In genomic region chr9:112526973-112527372, GRCh38 we compare ENCODE assay signal across 34 cellular contexts.
"Had no signal": no experiment of that assay in that cellular context is flagged by ENCODE, and none has a peak within 500 bp of the region (broad histone marks: within the 10 kb centered on the region; RNA-seq: fewer than 3 reads in every experiment).

No MANE protein-coding gene starts in this region.

- H3K4me1 ChIP-seq: foreskin keratinocyte, gastroesophageal sphincter, lower lobe of right lung, prostate gland, right atrium auricular region had no signal

- H3K4me1 Mint-ChIP-seq: immature natural killer cell; stimulated activated effector memory CD8-positive, alpha-beta T cell treated with anti-CD3 and anti-CD28 coated beads, Interleukin-12 subunit alpha, Interleukin-12 subunit beta, amount 100 ng/mL, for 72 hours had no signal

- H3K27me3 ChIP-seq: esophagus muscularis mucosa, foreskin keratinocyte, gastroesophageal sphincter, heart left ventricle, neutrophil, right atrium auricular region, transverse colon, vagina had no signal

- H3K27me3 Mint-ChIP-seq: dendritic cell treated with granulocyte-macrophage colony-stimulating factor and Interleukin-4, amounts not matched to agents 40 ng/mL and 50 ng/mL, for 4 days had no signal

- FAIRE-seq: colon, endothelial cell of umbilical vein had no signal

- H3K9me3 Mint-ChIP-seq: endodermal cell; immature natural killer cell; natural killer cell; stimulated activated effector memory CD8-positive, alpha-beta T cell treated with anti-CD3 and anti-CD28 coated beads, Interleukin-12 subunit alpha, Interleukin-12 subunit beta, amount 100 ng/mL, for 72 hours had no signal

- H3K27ac Mint-ChIP-seq: dendritic cell treated with granulocyte-macrophage colony-stimulating factor and Interleukin-4, amounts not matched to agents 40 ng/mL and 50 ng/mL, for 4 days; endodermal cell; natural killer cell; stimulated activated effector memory CD8-positive, alpha-beta T cell treated with anti-CD3 and anti-CD28 coated beads, Interleukin-12 subunit alpha, Interleukin-12 subunit beta, amount 100 ng/mL, for 72 hours had no signal

- H3K9me3 ChIP-seq: esophagus muscularis mucosa, gastroesophageal sphincter, heart left ventricle, lower lobe of right lung, neutrophil, prostate gland, right atrium auricular region, thoracic aorta, transverse colon, vagina had no signal

- H3K4me3 ChIP-seq: esophagus muscularis mucosa, gastroesophageal sphincter, heart left ventricle, lower lobe of right lung, prostate gland, right atrium auricular region, smooth muscle cell, thoracic aorta, transverse colon, vagina had no signal

- ATAC-seq: foreskin keratinocyte; gastroesophageal sphincter; heart left ventricle; left colon; left ventricle myocardium superior; lower lobe of right lung; natural killer cell; sciatic nerve; stimulated activated effector memory CD8-positive, alpha-beta T cell treated with anti-CD3 and anti-CD28 coated beads, Interleukin-12 subunit alpha, Interleukin-12 subunit beta, amount 100 ng/mL, for 72 hours had no signal

- H3K27ac ChIP-seq: esophagus muscularis mucosa, foreskin keratinocyte, gastroesophageal sphincter, heart left ventricle, lower lobe of right lung, neutrophil, parathyroid adenoma, prostate gland, right atrium auricular region, thoracic aorta, transverse colon, vagina had no signal

- DNase-seq: cerebellar nuclear complex; effector CD8-positive, alpha-beta T cell; endodermal cell; foreskin keratinocyte; heart left ventricle; hypothalamus; immature natural killer cell; islet precursor cell; kidney glomerular epithelial cell; left colon; left ventricle myocardium superior; lower lobe of right lung; natural killer cell; stimulated activated CD4-positive, alpha-beta T cell treated with anti-CD3 and anti-CD28 coated beads, Interleukin-12 subunit alpha, Interleukin-12 subunit beta, amount 100 ng/mL, for 4 hours; stimulated activated CD4-positive, alpha-beta T cell treated with anti-CD3 and anti-CD28 coated beads, Interleukin-1b, Interleukin-23, amount 100 ng/mL, for 48 hours; stimulated activated CD4-positive, alpha-beta T cell treated with anti-CD3 and anti-CD28 coated beads, Interleukin-4, amount 100 ng/mL, for 24 hours; stimulated activated naive CD4-positive, alpha-beta T cell treated with Interleukin-2 at 50 U/mL for 16 hours; substantia nigra; transverse colon had no signal

- H3K36me3 Mint-ChIP-seq: natural killer cell; stimulated activated effector memory CD8-positive, alpha-beta T cell treated with anti-CD3 and anti-CD28 coated beads, Interleukin-12 subunit alpha, Interleukin-12 subunit beta, amount 100 ng/mL, for 72 hours had no signal

- H3K36me3 ChIP-seq: esophagus muscularis mucosa, gastroesophageal sphincter, heart left ventricle, lower lobe of right lung, neutrophil, prostate gland, right atrium auricular region, thoracic aorta, transverse colon, vagina had no signal

- H3K4me3 Mint-ChIP-seq: dendritic cell treated with granulocyte-macrophage colony-stimulating factor and Interleukin-4, amounts not matched to agents 40 ng/mL and 50 ng/mL, for 4 days; endodermal cell; immature natural killer cell; natural killer cell; neural crest cell; stimulated activated effector memory CD8-positive, alpha-beta T cell treated with anti-CD3 and anti-CD28 coated beads, Interleukin-12 subunit alpha, Interleukin-12 subunit beta, amount 100 ng/mL, for 72 hours had no signal
